In genomic region chr11:114762437-114762836, GRCh38 we compare ENCODE assay signal across 9 cellular contexts.
DNase-seq lines count a peak whose midpoint lies in the region; ATAC-seq and TF ChIP-seq lines count a peak whose summit lies in the region.
"Had no signal": no experiment of that assay in that cellular context is flagged by ENCODE, and none has a peak within 500 bp of the region (broad histone marks: within the 10 kb centered on the region; RNA-seq: fewer than 3 reads in every experiment).

No MANE protein-coding gene starts in this region.

- no peaks in the 10 kb centered on the region for H3K79me2 ChIP-seq in DOHH2 (ENCODE audit: control insufficient read depth, low read length)

- H3K4me3 Mint-ChIP-seq in WTC11 (no peak overlapping the region), progenitor cell of endocrine pancreas (ENCODE audit: low read depth) (no peak overlapping the region)
- H3K4me3 Mint-ChIP-seq in activated CD8-positive, alpha-beta memory T cell treated with anti-CD3 and anti-CD28 coated beads, Interleukin-2, amount 10 ng/mL, durations not matched to agents 7 days and 5 days, result no peak overlapping the region
- H3K4me3 Mint-ChIP-seq: naive thymus-derived CD8-positive, alpha-beta T cell had no signal

- H4K20me1 ChIP-seq in DOHH2 (ENCODE audit: control insufficient read depth, insufficient read depth, low read depth, low read length), result no peaks in the 10 kb centered on the region

- H3K4me2 ChIP-seq in DOHH2 (ENCODE audit: low read length), result no peak overlapping the region

- H3K4me1 Mint-ChIP-seq in WTC11 (no peaks in the 10 kb centered on the region), progenitor cell of endocrine pancreas (ENCODE audit: low read depth) (no peaks in the 10 kb centered on the region)
- no peaks in the 10 kb centered on the region for H3K4me1 Mint-ChIP-seq in activated CD8-positive, alpha-beta memory T cell treated with anti-CD3 and anti-CD28 coated beads, Interleukin-2, amount 10 ng/mL, durations not matched to agents 7 days and 5 days
- H3K4me1 Mint-ChIP-seq: naive thymus-derived CD8-positive, alpha-beta T cell had no signal

- H3K4me1 ChIP-seq in DOHH2 (ENCODE audit: control insufficient read depth, low read length), result no peaks in the 10 kb centered on the region

- H3K36me3 ChIP-seq in DOHH2 (ENCODE audit: control insufficient read depth, low read length), result no peaks in the 10 kb centered on the region

- H3K27me3 ChIP-seq in DOHH2 (ENCODE audit: control insufficient read depth, low read length), result no peaks in the 10 kb centered on the region

- DNase-seq in M059J (ENCODE audit: low read depth) (peak; percentile 41), WTC11 (ENCODE audit: low spot score) (peak; percentile 76), head of caudate nucleus (peak; percentile 12 to 78 (median 54)), progenitor cell of endocrine pancreas (ENCODE audit: low spot score, unreplicated experiment) (peak; percentile 57), NCI-H2196 (lab: John Stamatoyannopoulos, UW; ENCODE audit: unreplicated experiment) (no peak)
- DNase-seq in activated CD8-positive, alpha-beta memory T cell treated with anti-CD3 and anti-CD28 coated beads, Interleukin-2, amount 10 ng/mL, durations not matched to agents 7 days and 5 days, result no peak

- CTCF ChIA-PET in WTC11 (lab: Charles Lee), result no interaction called here
- CTCF ChIA-PET in activated CD8-positive, alpha-beta memory T cell treated with anti-CD3 and anti-CD28 coated beads, Interleukin-2, amount 10 ng/mL, durations not matched to agents 7 days and 5 days (lab: Charles Lee), result no interaction called here

- H3K36me3 Mint-ChIP-seq in WTC11 (no peaks in the 10 kb centered on the region), progenitor cell of endocrine pancreas (ENCODE audit: insufficient read depth) (no peaks in the 10 kb centered on the region)
- no peaks in the 10 kb centered on the region for H3K36me3 Mint-ChIP-seq in activated CD8-positive, alpha-beta memory T cell treated with anti-CD3 and anti-CD28 coated beads, Interleukin-2, amount 10 ng/mL, durations not matched to agents 7 days and 5 days
- H3K36me3 Mint-ChIP-seq: naive thymus-derived CD8-positive, alpha-beta T cell had no signal

- no peaks in the 10 kb centered on the region for H3F3A ChIP-seq in DOHH2 (ENCODE audit: control insufficient read depth, insufficient read depth)

- TF ChIP-seq CTCF in DOHH2 (IDR thresholded peaks at IDR 0.05; ENCODE audit: low read depth, low read length, poor library complexity, severe bottlenecking) (peak; percentile 54), WTC11 (IDR thresholded peaks at IDR 0.05) (peak; percentile 45), progenitor cell of endocrine pancreas (IDR thresholded peaks at IDR 0.05; ENCODE audit: unreplicated experiment) (peak; percentile 87)

- POLR2A ChIA-PET in WTC11 (lab: Charles Lee), result no interaction called here

- H3K27me3 Mint-ChIP-seq in WTC11 (ENCODE audit: low read depth), result peaks cover 9% of the 10 kb centered on the region
- peaks cover 23% of the 10 kb centered on the region for H3K27me3 Mint-ChIP-seq in progenitor cell of endocrine pancreas
- peaks cover 2% of the 10 kb centered on the region for H3K27me3 Mint-ChIP-seq in activated CD8-positive, alpha-beta memory T cell treated with anti-CD3 and anti-CD28 coated beads, Interleukin-2, amount 10 ng/mL, durations not matched to agents 7 days and 5 days

- H3K27ac ChIP-seq in DOHH2 (ENCODE audit: low read depth, low read length), result no peak overlapping the region

- no peaks in the 10 kb centered on the region for H3K9me3 ChIP-seq in DOHH2 (ENCODE audit: control insufficient read depth, insufficient read depth, low read length)

- 0 out of 2 replicates have a peak, but pooled peaks cover 5% of the 10 kb centered on the region for H3K9me3 Mint-ChIP-seq in WTC11
- no peaks in the 10 kb centered on the region for H3K9me3 Mint-ChIP-seq in progenitor cell of endocrine pancreas (ENCODE audit: low read depth)
- H3K9me3 Mint-ChIP-seq in activated CD8-positive, alpha-beta memory T cell treated with anti-CD3 and anti-CD28 coated beads, Interleukin-2, amount 10 ng/mL, durations not matched to agents 7 days and 5 days (ENCODE audit: low read depth), result no peaks in the 10 kb centered on the region

- H3K9me2 ChIP-seq in DOHH2 (replicated peaks; ENCODE audit: control insufficient read depth, low read length), result no peaks in the 10 kb centered on the region

- intact Hi-C loops in head of caudate nucleus (cut with DNase I), result no loop called here

- ATAC-seq in WTC11, result peak; percentile 95
- ATAC-seq in activated CD8-positive, alpha-beta memory T cell treated with anti-CD3 and anti-CD28 coated beads, Interleukin-2, amount 10 ng/mL, durations not matched to agents 7 days and 5 days, result no peak
- ATAC-seq in activated CD4-positive, CD25-positive, alpha-beta regulatory T cell treated with anti-CD3 and anti-CD28 coated beads, Interleukin-2, amount 50 U/mL, for 24 hours, result no peak
- ATAC-seq: naive thymus-derived CD8-positive, alpha-beta T cell had no signal

- H3K27ac Mint-ChIP-seq in WTC11 (no peak overlapping the region), progenitor cell of endocrine pancreas (no peak overlapping the region)
- H3K27ac Mint-ChIP-seq in activated CD8-positive, alpha-beta memory T cell treated with anti-CD3 and anti-CD28 coated beads, Interleukin-2, amount 10 ng/mL, durations not matched to agents 7 days and 5 days, result no peak overlapping the region
- H3K27ac Mint-ChIP-seq: naive thymus-derived CD8-positive, alpha-beta T cell had no signal

- no peak overlapping the region for H3K4me3 ChIP-seq in DOHH2 (ENCODE audit: low read length)

TF ChIP-seq in WTC11, 78 proteins besides CTCF, POLR2A, EP300 and RAD21:
- no peak for TF ChIP-seq NR1H2 (CRISPR knock-in tag; IDR thresholded peaks at IDR 0.05)
- TF ChIP-seq USF2 (CRISPR knock-in tag; IDR thresholded peaks at IDR 0.05), result 0 out of 2 replicates have a peak, but pooled peaks have one; percentile 13
- TF ChIP-seq USF1 (CRISPR knock-in tag; IDR thresholded peaks at IDR 0.05), result peak; percentile 35; the same call in 1 of the 2 replicates
TF ChIP-seq in WTC11: peak in this region for 2.

Comparison
In these comparisons a context has a peak if more than half of its experiments do, and no peak if none do; other contexts are left out.
1. DNase-seq: peak in M059J (single experiment), WTC11 (single experiment), head of caudate nucleus (42 of 42) and progenitor cell of endocrine pancreas (single experiment); none in activated CD8-positive, alpha-beta memory T cell treated with anti-CD3 and anti-CD28 coated beads, Interleukin-2, amount 10 ng/mL, durations not matched to agents 7 days and 5 days (single experiment) and NCI-H2196 (single experiment).
2. Peak in every context shown above with its lines, with median percentiles within 50 percentile points of each other: CTCF ChIP-seq.